In the genomic region with DNA sequence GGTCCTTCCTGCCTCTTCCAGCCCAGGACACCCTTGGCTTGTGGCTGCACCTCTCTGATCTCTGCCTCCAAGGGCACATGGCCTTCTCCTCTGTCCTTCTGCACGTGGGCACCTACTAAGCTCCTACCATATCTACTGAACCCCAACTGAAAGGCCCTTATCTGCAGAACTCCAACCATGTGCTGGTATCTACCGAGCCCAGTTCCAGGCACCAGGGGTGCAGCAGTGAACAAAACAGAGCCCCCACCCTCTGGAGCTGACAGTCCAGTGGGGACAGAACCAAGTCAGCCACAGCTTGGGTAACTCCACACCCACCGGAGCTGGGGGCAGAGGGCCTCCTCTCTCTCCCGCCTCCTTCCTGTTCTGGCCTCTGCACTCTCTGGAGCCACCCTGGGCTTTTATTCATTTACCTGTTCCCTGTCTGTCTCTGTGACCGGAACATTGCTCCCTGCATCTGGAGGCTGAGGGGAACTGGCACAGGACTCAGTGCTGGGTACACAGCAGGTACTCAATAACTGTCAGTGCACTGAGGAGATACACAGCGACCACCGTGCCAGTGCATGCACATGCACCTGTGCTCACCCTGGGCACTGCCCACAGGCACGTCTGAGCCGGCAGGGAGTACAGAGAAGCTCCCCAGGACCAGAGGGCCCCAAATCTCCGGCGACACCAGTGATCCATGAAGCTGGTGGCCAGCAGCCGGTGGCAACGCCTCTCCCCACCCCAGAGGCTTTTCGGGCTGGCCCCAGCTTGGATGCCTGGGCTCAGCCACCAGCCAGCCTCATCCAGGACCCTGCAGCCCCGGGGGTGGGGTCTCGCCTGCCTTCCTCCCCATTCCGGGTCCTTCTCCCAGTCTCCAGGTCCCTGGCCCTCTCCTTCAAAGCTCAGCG, we compare ENCODE assay signal across 13 cellular contexts. TPM values are rescaled to one million over a fixed set of nuclear protein-coding genes. Genes with fewer than 3 reads are reported as not detected.
DNase-seq lines count a peak whose midpoint lies in the region; ATAC-seq, FAIRE-seq and TF ChIP-seq lines count a peak whose summit lies in the region.
"Had no signal": no experiment of that assay in that cellular context is flagged by ENCODE, and none has a peak within 500 bp of the region (broad histone marks: within the 10 kb centered on the region; RNA-seq: fewer than 3 reads in every experiment).

No MANE protein-coding gene starts in this region.

- 87% methylated on average over 17 of the region's 18 CpGs for WGBS in SK-N-SH (ENCODE audit: low lambda C conversion rate)
- 46% methylated on average over 18 of the region's 18 CpGs for WGBS in esophagus, 2 donors
- 22 to 60% methylated on average over 18 of the region's 18 CpGs for whole genome bisulfite sequencing in sigmoid colon, 2 donors

- H3K27ac ChIP-seq in SK-N-SH (ENCODE audit: low read depth in 2 of 2, low read length in 1 of 2) (no peak overlapping the region), esophagus (ENCODE audit: low read depth in 2 of 2, low read length in 1 of 2) (peak overlapping the region in 1 of 2 donors; percentile 22), sigmoid colon (peak overlapping the region in 2 of 4 donors; percentile 87 to 94)
- H3K27ac ChIP-seq: uterus had no signal

- no peak for FAIRE-seq in HTR-8/SVneo (lab: Jason Lieb, UNC)

- TF ChIP-seq POLR2A in sigmoid colon (IDR thresholded peaks at IDR 0.05), result no peak

- POLR2A ChIA-PET in Caco-2 (lab: Charles Lee) (no interaction called here), SK-N-SH (lab: Yijun Ruan, JAX) (interaction anchor here (1.8 kb wide), 1 partner anchor 9 kb away, joined by 4 read pairs; no protein-coding TSS in a partner anchor)

- peaks cover 14% of the 10 kb centered on the region for H3F3A ChIP-seq in SK-N-SH (replicated peaks; ENCODE audit: insufficient read depth)

- H3K4me1 Mint-ChIP-seq in Caco-2 (ENCODE audit: low read depth, unreplicated experiment), result peaks cover 17% of the 10 kb centered on the region

- H3K27me3 Mint-ChIP-seq in Caco-2 (ENCODE audit: insufficient read depth, unreplicated experiment), result no peaks in the 10 kb centered on the region

- H3K36me3 ChIP-seq in Caco-2 (ENCODE audit: control insufficient read depth, insufficient read depth, low read length), result no peaks in the 10 kb centered on the region
- peaks cover 0 to 6% of the 10 kb centered on the region in 2 experiments for H3K36me3 ChIP-seq in SK-N-SH (replicated peaks in 1 of 2; ENCODE audit: control insufficient read depth in 1 of 2, insufficient read depth in 2 of 2, low read length in 1 of 2)
- no peaks in the 10 kb centered on the region for H3K36me3 ChIP-seq in esophagus (ENCODE audit: control insufficient read depth in 2 of 2, insufficient read depth in 2 of 2, low read length in 1 of 2)
- H3K36me3 ChIP-seq in sigmoid colon, result no peaks in the 10 kb centered on the region
- no peaks in the 10 kb centered on the region for H3K36me3 ChIP-seq in HAP-1 (replicated peaks)
- H3K36me3 ChIP-seq: uterus had no signal

- CTCF ChIA-PET in Caco-2 (lab: Charles Lee), result no interaction called here
- CTCF ChIA-PET in SK-N-SH (lab: Yijun Ruan, JAX), result interaction anchor here (1.2 to 4.8 kb wide), 6 partner anchors 9 to 231 kb away, joined by 3 to 36 read pairs (median 12); no protein-coding TSS in a partner anchor

- intact Hi-C loops in Caco-2 (cut with micrococcal nuclease; ENCODE audit: unreplicated experiment), result no loop called here
- intact Hi-C loops in sigmoid colon (cut with DNase I), result no loop called here

- H3K4me2 ChIP-seq in SK-N-SH, result peak overlapping the region; percentile 99

- TF ChIP-seq CTCF in Caco-2 (IDR thresholded peaks at IDR 0.05; ENCODE audit: insufficient read depth in 1 of 2, low read depth in 1 of 2, low read length in 1 of 2, severe bottlenecking in 1 of 2, unreplicated experiment in 1 of 2) (no peak), SK-N-SH (IDR thresholded peaks at IDR 0.05) (no peak), sigmoid colon (IDR thresholded peaks at IDR 0.05) (no peak)

- TF ChIP-seq RAD21 in SK-N-SH (IDR thresholded peaks at IDR 0.05; ENCODE audit: low read length), result no peak

- H3K4me3 ChIP-seq in Caco-2 (ENCODE audit: low read depth, low read length) (no peak overlapping the region), SK-N-SH (ENCODE audit: low read depth in 2 of 2, low read length in 1 of 2) (peak overlapping the region; percentile 78 to 100; a peak in 2 of 4 replicates), esophagus (ENCODE audit: low read depth in 1 of 2, low read length in 2 of 2) (peak overlapping the region; percentile 65 to 74), sigmoid colon (peak overlapping the region; percentile 49 to 89 (median 74)), HAP-1 (no peak overlapping the region)

- peaks cover 30% of the 10 kb centered on the region for H3K36me3 Mint-ChIP-seq in Caco-2 (ENCODE audit: insufficient read depth, unreplicated experiment)

- H4K20me1 ChIP-seq in SK-N-SH (ENCODE audit: insufficient read depth), result peaks cover 60% of the 10 kb centered on the region

- H3K79me2 ChIP-seq in SK-N-SH (ENCODE audit: insufficient read depth), result peaks cover 66% of the 10 kb centered on the region

- no peaks in the 10 kb centered on the region for H3K9me2 ChIP-seq in SK-N-SH

- no peaks in the 10 kb centered on the region for H3K9me3 Mint-ChIP-seq in Caco-2 (ENCODE audit: unreplicated experiment)

- H3K27ac Mint-ChIP-seq in Caco-2 (ENCODE audit: unreplicated experiment), result no peak overlapping the region

- H3K27me3 ChIP-seq in Caco-2 (replicated peaks; ENCODE audit: control insufficient read depth, insufficient read depth, low read length) (no peaks in the 10 kb centered on the region), SK-N-SH (ENCODE audit: insufficient read depth) (no peaks in the 10 kb centered on the region), esophagus (ENCODE audit: control insufficient read depth in 1 of 2, insufficient read depth in 2 of 2, low read length in 2 of 2) (no peaks in the 10 kb centered on the region), sigmoid colon (no peaks in the 10 kb centered on the region), HAP-1 (ENCODE audit: low read depth) (no peaks in the 10 kb centered on the region)
- H3K27me3 ChIP-seq: SJSA1, uterus had no signal

- H3K4me1 ChIP-seq in Caco-2 (peaks cover 45% of the 10 kb centered on the region), SK-N-SH (ENCODE audit: control insufficient read depth in 1 of 2, insufficient read depth in 2 of 2, low read depth in 1 of 2, low read length in 1 of 2) (peaks cover 17 to 28% of the 10 kb centered on the region in 2 experiments; a peak in 3 of 4 replicates), esophagus (ENCODE audit: control insufficient read depth in 2 of 2, insufficient read depth in 2 of 2, low read length in 1 of 2) (peaks cover 10 to 38% of the 10 kb centered on the region in 2 donors), sigmoid colon (peaks cover 3 to 88% (median 87%) of the 10 kb centered on the region in 4 donors), HAP-1 (peaks cover 3% of the 10 kb centered on the region; the same call in 1 of the 2 replicates)

- no TSS peak for BruUV-seq in Caco-2 (replicated peaks; lab: Mats Ljungman, UMichigan)

- H3K9me3 ChIP-seq in Caco-2 (no peaks in the 10 kb centered on the region), SK-N-SH (no peaks in the 10 kb centered on the region), esophagus (ENCODE audit: control insufficient read depth in 2 of 2, insufficient read depth in 1 of 2, low read depth in 1 of 2, low read length in 1 of 2) (no peaks in the 10 kb centered on the region), sigmoid colon (no peaks in the 10 kb centered on the region), HAP-1 (no peaks in the 10 kb centered on the region)
- H3K9me3 ChIP-seq: SJSA1, uterus had no signal

- in situ Hi-C loops in HAP-1 (cut with MboI; ENCODE audit: low sequenced_read_pairs), result no loop called here

- no peak for ATAC-seq in GM19455 (IDR thresholded peaks at IDR 0.05; ENCODE audit: unreplicated experiment)
- ATAC-seq: left ventricle myocardium superior had no signal

- H3K4me3 Mint-ChIP-seq in Caco-2 (ENCODE audit: unreplicated experiment), result peak overlapping the region; percentile 71

- H3K9ac ChIP-seq in SK-N-SH, result peak overlapping the region; percentile 96; the same call in 1 of the 2 replicates

- DNase-seq in Caco-2, result no peak
- no peak for DNase-seq in SK-N-SH
- no peak for DNase-seq in sigmoid colon
- no peak for DNase-seq in HAP-1 (ENCODE audit: low spot score in 2 of 2)
- DNase-seq in HPDE6-E6E7 (ENCODE audit: extremely low spot score), result no peak
- DNase-seq in HTR-8/SVneo (ENCODE audit: insufficient read length, low spot score), result no peak
- DNase-seq: effector CD8-positive, alpha-beta T cell; left ventricle myocardium superior; NCI-H187; uterus had no signal

- H2AFZ ChIP-seq in SK-N-SH (ENCODE audit: low read depth), result no peak overlapping the region

- TF ChIP-seq EP300 in SK-N-SH (IDR thresholded peaks at IDR 0.05; ENCODE audit: borderline replicate concordance in 1 of 2, low read depth in 1 of 2, low read length in 1 of 2), result no peak
- no peak for TF ChIP-seq EP300 in sigmoid colon (IDR thresholded peaks at IDR 0.05)

TF ChIP-seq in SK-N-SH, 30 proteins besides CTCF, POLR2A, EP300 and RAD21:
- TF ChIP-seq EZH2phosphoT487 (IDR thresholded peaks at IDR 0.05; ENCODE audit: borderline replicate concordance, low read depth), result no peak
TF ChIP-seq in SK-N-SH: peak in this region for 0.

RNA-seq across cellular contexts. Expression of gene MICALL2, which starts 2.0 kb away (rescaled TPM):
- 14.7 and 15.4 TPM in 2 replicates for total RNA-seq in Caco-2 (2022)
- polyA plus RNA-seq in SK-N-SH (2012; rRNA removed), result 38.8 and 41.2 TPM in 2 replicates
- 6.9 and 10.4 TPM in 2 replicates for polyA plus RNA-seq in SK-N-SH (2012; cell fraction: cytosol; rRNA removed)
- 329 and 401 TPM in 2 replicates for polyA plus RNA-seq in SK-N-SH (2012; cell fraction: nucleus; rRNA removed)
- 10 to 100 TPM; 20.9 to 50.7 TPM for polyA plus RNA-seq in esophagus
- total RNA-seq in sigmoid colon, result 10 to 100 TPM in 3 of 4 donors, 1 to 10 TPM in 1; 8.4 to 31.6 (median 18.9) TPM
- polyA plus RNA-seq in sigmoid colon, result 10 to 100 TPM; 30.7 to 86.2 (median 39.6) TPM

RNA-seq across cellular contexts. Expression of gene INTS1, which starts 46.9 kb away (rescaled TPM):
- total RNA-seq in Caco-2 (2022) (122 and 124 TPM in 2 replicates), sigmoid colon (10 to 100 TPM; 18.9 to 35.7 (median 26.2) TPM)
- polyA plus RNA-seq in SK-N-SH (2012; rRNA removed) (35.7 and 48.1 TPM in 2 replicates), esophagus (10 to 100 TPM; 36.6 to 42.2 TPM), sigmoid colon (10 to 100 TPM; 16.2 to 78.3 (median 22.9) TPM)
- polyA plus RNA-seq in SK-N-SH (2012; cell fraction: cytosol; rRNA removed), result 12.0 and 22.3 TPM in 2 replicates
- polyA plus RNA-seq in SK-N-SH (2012; cell fraction: nucleus; rRNA removed), result 148 and 184 TPM in 2 replicates

Comparison
In these comparisons a context has a peak if more than half of its experiments do, and no peak if none do; other contexts are left out.
1. H3K4me3 ChIP-seq: peak in SK-N-SH (2 of 2), esophagus (2 of 2) and sigmoid colon (4 of 4); none in Caco-2 (single experiment) and HAP-1 (single experiment).